Comparison of ENCODE assay signal across 1 cellular context in the genomic region with DNA sequence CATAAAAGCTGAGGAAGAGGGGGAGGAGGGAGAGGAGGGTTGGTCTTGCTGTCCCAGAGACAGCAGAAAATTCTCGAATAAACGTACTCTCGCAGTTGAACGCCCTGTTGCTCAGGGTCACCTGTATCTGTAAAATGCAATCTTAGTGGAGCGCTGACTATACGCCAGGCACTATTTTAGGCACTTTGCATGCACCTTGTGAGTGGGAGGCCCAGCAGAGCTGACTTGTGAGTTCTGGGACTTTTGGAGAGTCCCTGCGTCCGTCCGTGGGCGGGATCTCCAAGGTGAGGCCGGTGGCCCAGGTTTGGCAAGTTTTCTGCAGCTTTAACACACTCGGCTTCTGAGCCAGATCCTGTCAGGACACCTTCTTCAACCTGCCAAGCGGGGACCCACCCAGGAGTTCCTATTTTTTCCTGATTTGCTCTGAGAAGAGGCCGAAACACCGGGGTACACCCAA.
TF ChIP-seq lines count a peak whose summit lies in the region.

No MANE protein-coding gene starts in this region.

TF ChIP-seq in H1, 55 proteins besides CTCF, POLR2A, EP300 and RAD21:
- no peak for TF ChIP-seq SAP30 (IDR thresholded peaks at IDR 0.05; ENCODE audit: insufficient read depth, insufficient replicate concordance, low read length)
- TF ChIP-seq SIN3A (conservative IDR thresholded peaks at IDR 0.05 in 1 of 2, IDR thresholded peaks at IDR 0.05 in 1 of 2; ENCODE audit: low read depth in 1 of 2, low read length in 2 of 2) = 0 out of 4 replicates have a peak, but pooled peaks of 1 of the 2 experiments have one; percentile 1
